24 cellular contexts compared by ENCODE assay signal in genomic region chr10:43782814-43783213, GRCh38.
DNase-seq lines count a peak whose midpoint lies in the region; ATAC-seq and TF ChIP-seq lines count a peak whose summit lies in the region.
"Had no signal": no experiment of that assay in that cellular context is flagged by ENCODE, and none has a peak within 500 bp of the region (broad histone marks: within the 10 kb centered on the region; RNA-seq: fewer than 3 reads in every experiment).

No MANE protein-coding gene starts in this region.

- H3K27me3 Mint-ChIP-seq in central memory CD8-positive, alpha-beta T cell, result peaks cover 9% of the 10 kb centered on the region

- peaks cover 20 to 22% of the 10 kb centered on the region in 2 experiments for H3K4me1 ChIP-seq in trophoblast cell (ENCODE audit: control insufficient read depth in 1 of 2, insufficient read depth in 2 of 2, low read length in 2 of 2)
- H3K4me1 ChIP-seq in transverse colon, result no peaks in the 10 kb centered on the region

- H3K79me2 ChIP-seq in trophoblast cell (ENCODE audit: control insufficient read depth, insufficient read depth, low read length, poor library complexity), result no peaks in the 10 kb centered on the region

- H3K36me3 Mint-ChIP-seq in central memory CD8-positive, alpha-beta T cell (ENCODE audit: insufficient read depth), result no peaks in the 10 kb centered on the region
- H3K36me3 Mint-ChIP-seq: CD14-positive monocyte; CD8-positive, alpha-beta memory T cell had no signal

- in situ Hi-C loops in transverse colon (cut with MboI; ENCODE audit: low pct_ligation_motif_present in 1 of 4, low pct_unique_long_range_greater_than_20kb in 1 of 4, low sequenced_read_pairs in 3 of 4), result no loop called here

- H3K27ac Mint-ChIP-seq in central memory CD8-positive, alpha-beta T cell (ENCODE audit: low read depth), result peak overlapping the region; percentile 85

- peak overlapping the region; percentile 47 for H2AK5ac ChIP-seq in trophoblast cell (ENCODE audit: low read length)

- no peak overlapping the region for H4K12ac ChIP-seq in trophoblast cell (ENCODE audit: low read depth, low read length)

- peak overlapping the region; percentile 50 for H4K91ac ChIP-seq in trophoblast cell (ENCODE audit: low read depth, low read length)

- peak overlapping the region; percentile 72 for H3K27ac ChIP-seq in KOPT-K1 (ENCODE audit: low read depth, low read length, poor library complexity, severe bottlenecking)
- no peak overlapping the region for H3K27ac ChIP-seq in trophoblast cell (ENCODE audit: low read depth, low read length)
- H3K27ac ChIP-seq in transverse colon, result no peak overlapping the region
- H3K27ac ChIP-seq: SK-N-MC had no signal

- no peak overlapping the region for H3K23ac ChIP-seq in trophoblast cell (ENCODE audit: low read length)

- no peak overlapping the region for H4K8ac ChIP-seq in trophoblast cell (ENCODE audit: low read depth, low read length)

- no peak overlapping the region for H3K9ac ChIP-seq in trophoblast cell (ENCODE audit: low read length)

- H2BK12ac ChIP-seq in trophoblast cell (ENCODE audit: low read length), result peak overlapping the region; percentile 63

- ATAC-seq in central memory CD8-positive, alpha-beta T cell (replicated peaks; ENCODE audit: extremely low read depth, poor library complexity, severe bottlenecking), result no peak
- ATAC-seq: HCT116 had no signal

- H3K9me3 ChIP-seq in KOPT-K1 (ENCODE audit: insufficient read depth, low read length, poor library complexity, severe bottlenecking) (no peaks in the 10 kb centered on the region), trophoblast cell (ENCODE audit: insufficient read depth, low read depth, low read length) (no peaks in the 10 kb centered on the region), transverse colon (no peaks in the 10 kb centered on the region)

- H3K4me3 Mint-ChIP-seq in central memory CD8-positive, alpha-beta T cell, result no peak overlapping the region
- H3K4me3 Mint-ChIP-seq: CD14-positive monocyte had no signal

- peak overlapping the region; percentile 37 for H2BK120ac ChIP-seq in trophoblast cell (ENCODE audit: insufficient read depth, low read length, poor library complexity)

- H3K14ac ChIP-seq in trophoblast cell (ENCODE audit: low read length), result peak overlapping the region; percentile 41

- intact Hi-C loops in transverse colon (cut with DNase I; ENCODE audit: low total_unique reads) (no loop called here), posterior cingulate gyrus (cut with DNase I) (no loop called here)

- peaks cover 15% of the 10 kb centered on the region for H3K79me1 ChIP-seq in trophoblast cell (ENCODE audit: low read length)

- no peak for TF ChIP-seq CTCF in transverse colon (IDR thresholded peaks at IDR 0.05)

- DNase-seq in central memory CD8-positive, alpha-beta T cell (ENCODE audit: low spot score in 2 of 2), result no peak
- DNase-seq in trophoblast cell (no peak), dedifferentiated amniotic fluid mesenchymal stem cell (ENCODE audit: extremely low spot score) (no peak), transverse colon (no peak), posterior cingulate gyrus (no peak), NCI-H1436 (lab: John Stamatoyannopoulos, UW) (no peak)
- DNase-seq: Calu3; CD8-positive, alpha-beta memory T cell; DND-41; IMR-90; KG1; NCI-H1092; NCI-H1417 treated with DMSO at 0.1 percent for 48 hours; NCI-H187; NCI-H2081 treated with DMSO at 0.1 percent for 48 hours; NCI-H2171; NCI-H226; NCI-H510A; NCI-H748 treated with DMSO at 0.1 percent for 48 hours; SIG-M5 had no signal

- no peak overlapping the region for H2BK5ac ChIP-seq in trophoblast cell (ENCODE audit: low read depth, low read length, poor library complexity)

- H3K4me2 ChIP-seq in trophoblast cell (ENCODE audit: low read length), result no peak overlapping the region

- H3K4me3 ChIP-seq in trophoblast cell (ENCODE audit: low read depth, low read length), result no peak overlapping the region
- no peak overlapping the region for H3K4me3 ChIP-seq in transverse colon
- H3K4me3 ChIP-seq: SK-N-MC had no signal

- H3K36me3 ChIP-seq in KOPT-K1 (ENCODE audit: insufficient read depth, low read length) (no peaks in the 10 kb centered on the region), trophoblast cell (ENCODE audit: control insufficient read depth in 1 of 2, insufficient read depth in 2 of 2, low read length in 2 of 2) (no peaks in the 10 kb centered on the region), transverse colon (no peaks in the 10 kb centered on the region)

- H3K4me1 Mint-ChIP-seq in central memory CD8-positive, alpha-beta T cell, result peaks cover 39% of the 10 kb centered on the region

- TF ChIP-seq EP300 in transverse colon (IDR thresholded peaks at IDR 0.05; ENCODE audit: low read depth), result no peak

- H3K18ac ChIP-seq in trophoblast cell (ENCODE audit: low read length), result peak overlapping the region; percentile 27

- H3K27me3 ChIP-seq in trophoblast cell (ENCODE audit: insufficient read depth, low read length) (no peaks in the 10 kb centered on the region), transverse colon (no peaks in the 10 kb centered on the region)

- no peak overlapping the region for H2AFZ ChIP-seq in trophoblast cell (ENCODE audit: insufficient read depth, low read length, poor library complexity)

- H3K4ac ChIP-seq in trophoblast cell (ENCODE audit: low read depth, low read length), result no peak overlapping the region

- WGBS in trophoblast cell (ENCODE audit: extremely low coverage, insufficient coverage, insufficient read length), result no CpG with 5 or more reads among the region's 6 CpGs
- WGBS in transverse colon (ENCODE audit: low coverage in 1 of 2), 2 donors, result 89 to 100% methylated on average over 1 to 6 of the region's 6 CpGs

- no peaks in the 10 kb centered on the region for H3K9me3 Mint-ChIP-seq in central memory CD8-positive, alpha-beta T cell
- H3K9me3 Mint-ChIP-seq: CD14-positive monocyte; CD8-positive, alpha-beta memory T cell had no signal

- TF ChIP-seq POLR2A in transverse colon (IDR thresholded peaks at IDR 0.05), result no peak
